23 cellular contexts compared by ENCODE assay signal in genomic region chr10:96924861-96925260, GRCh38.
DNase-seq lines count a peak whose midpoint lies in the region; ATAC-seq, FAIRE-seq and TF ChIP-seq lines count a peak whose summit lies in the region.
"Had no signal": no experiment of that assay in that cellular context is flagged by ENCODE, and none has a peak within 500 bp of the region (broad histone marks: within the 10 kb centered on the region; RNA-seq: fewer than 3 reads in every experiment).

No MANE protein-coding gene starts in this region.

- FAIRE-seq in A204.1 (lab: Jason Lieb, UNC) (peak; percentile 37), A549 (lab: Jason Lieb, UNC) (no peak), endometrium (lab: Jason Lieb, UNC) (peak; percentile 29)
- FAIRE-seq: GM12878, GM19239 had no signal

- H3K4me3 ChIP-seq in A549: no peak overlapping the region
- H3K4me3 ChIP-seq in HEK293 (ENCODE audit: low read depth, low read length): no peak overlapping the region
- H3K4me3 ChIP-seq: BLaER1 treated with 17β-estradiol and CSF1 and Interleukin-3, amounts not matched to agents 10 nM and 100 nM; GM12878 had no signal

- H3K36me3 ChIP-seq in HEK293 (ENCODE audit: control insufficient read depth in 2 of 2, insufficient read depth in 1 of 2, low read length in 2 of 2): no peaks in the 10 kb centered on the region
- H3K36me3 ChIP-seq: BE2C had no signal

- H3K27ac ChIP-seq in A549: no peak overlapping the region
- no peak overlapping the region for H3K27ac ChIP-seq in HEK293 (ENCODE audit: extremely low read depth, low read depth, low read length)
- H3K27ac ChIP-seq: BLaER1 treated with 17β-estradiol and CSF1 and Interleukin-3, amounts not matched to agents 10 nM and 100 nM had no signal

- CTCF ChIA-PET in A549 (lab: Yijun Ruan, JAX) (no interaction called here), HEK293 (lab: Yijun Ruan, JAX) (interaction anchor here (0.6 kb wide), 1 partner anchor 121 kb away, joined by 4 read pairs; no protein-coding TSS in a partner anchor)

- H3K9me3 ChIP-seq in A549 (no peaks in the 10 kb centered on the region), HEK293 (ENCODE audit: control insufficient read depth, insufficient read depth, low read depth, low read length) (no peaks in the 10 kb centered on the region)
- H3K9me3 ChIP-seq: BE2C had no signal

- in situ Hi-C loops in G401 (cut with HindIII; ENCODE audit: low sequenced_read_pairs): no loop called here

- no peak for TF ChIP-seq RAD21 in A549 (conservative IDR thresholded peaks at IDR 0.05 in 1 of 2, IDR thresholded peaks at IDR 0.05 in 1 of 2)

- no peak for TF ChIP-seq POLR2A in A549 (IDR thresholded peaks at IDR 0.05; ENCODE audit: low read length)

- H3K4me2 ChIP-seq in A549: no peak overlapping the region
- H3K4me2 ChIP-seq: BLaER1 treated with 17β-estradiol and CSF1 and Interleukin-3, amounts not matched to agents 10 nM and 100 nM had no signal

- TF ChIP-seq CTCF in A549 (IDR thresholded peaks at IDR 0.05): no peak
- no peak for TF ChIP-seq CTCF in HEK293 (tag by site-specific recombination; IDR thresholded peaks at IDR 0.05)

- TF ChIP-seq EP300 in A549 (IDR thresholded peaks at IDR 0.05): no peak

- H3K4me1 ChIP-seq in A549: no peaks in the 10 kb centered on the region
- H3K4me1 ChIP-seq in HEK293 (ENCODE audit: control insufficient read depth, insufficient read depth, low read length): peaks cover 9% of the 10 kb centered on the region
- H3K4me1 ChIP-seq: BE2C had no signal

- POLR2A ChIA-PET in A549 (lab: Yijun Ruan, JAX): no interaction called here
- POLR2A ChIA-PET in HEK293 (lab: Yijun Ruan, JAX): no interaction called here

- 94% methylated on average over 6 of the region's 6 CpGs for WGBS in A549 (ENCODE audit: missing lambda C conversion rate)

- DNase-seq in A549 (ENCODE audit: low read depth in 1 of 2, low spot score in 1 of 2) (no peak), G401 (ENCODE audit: low spot score) (no peak)
- no peak for DNase-seq in activated CD4-positive, CD25-positive, alpha-beta regulatory T cell (lab: John Stamatoyannopoulos, UW)
- DNase-seq in stimulated activated naive CD4-positive, alpha-beta T cell (lab: John Stamatoyannopoulos, UW): no peak
- DNase-seq: ACHN; AML-193; BE2C; Calu3; CD4-positive, alpha-beta T cell; CD8-positive, alpha-beta memory T cell; DMS53; DMS79 treated with DMSO at 0.1 percent for 48 hours; GDM1; H9; HFFc6 had no signal

- ATAC-seq in A549: no peak
- no peak for ATAC-seq in HG03280 (IDR thresholded peaks at IDR 0.05; ENCODE audit: unreplicated experiment)
- ATAC-seq: GM12878, HCT116 had no signal

TF ChIP-seq in A549, 52 proteins besides CTCF, POLR2A, EP300 and RAD21:
- TF ChIP-seq REST (IDR thresholded peaks at IDR 0.05) (no peak), ZC3H11A (IDR thresholded peaks at IDR 0.05) (peak; percentile 45)

TF ChIP-seq in HEK293, 187 proteins besides CTCF, POLR2A, EP300 and RAD21 (continues in another document):
- TF ChIP-seq ZNF274 (IDR thresholded peaks at IDR 0.05; ENCODE audit: low read length): no peak
- no peak for TF ChIP-seq ZNF274 (tag by site-specific recombination; IDR thresholded peaks at IDR 0.05; ENCODE audit: borderline replicate concordance)
- no peak for TF ChIP-seq SCRT2 (tag by site-specific recombination; IDR thresholded peaks at IDR 0.05)
- TF ChIP-seq ZNF596 (tag by site-specific recombination; IDR thresholded peaks at IDR 0.05): no peak
- peak; percentile 30; the same call in 1 of the 2 replicates for TF ChIP-seq ZNF555 (tag by site-specific recombination; conservative IDR thresholded peaks at IDR 0.05)
- TF ChIP-seq ZXDB (tag by site-specific recombination; IDR thresholded peaks at IDR 0.05): peak; percentile 56; the same call in 1 of the 2 replicates
- TF ChIP-seq ZNF610 (tag by site-specific recombination; IDR thresholded peaks at IDR 0.05; ENCODE audit: borderline replicate concordance): no peak
- TF ChIP-seq FEZF1 (tag by site-specific recombination; IDR thresholded peaks at IDR 0.05): no peak
- TF ChIP-seq ZBTB11 (tag by site-specific recombination; conservative IDR thresholded peaks at IDR 0.05; ENCODE audit: low read depth): 0 out of 2 replicates have a peak, but pooled peaks have one; percentile 37
- no peak for TF ChIP-seq ZNF221 (tag by site-specific recombination; IDR thresholded peaks at IDR 0.05; ENCODE audit: borderline replicate concordance)
- TF ChIP-seq ZNF426 (tag by site-specific recombination; IDR thresholded peaks at IDR 0.05): peak; percentile 47
- no peak for TF ChIP-seq PATZ1 (tag by site-specific recombination; IDR thresholded peaks at IDR 0.05)
- no peak for TF ChIP-seq ZNF114 (tag by site-specific recombination; IDR thresholded peaks at IDR 0.05)
- TF ChIP-seq ZNF366 (tag by site-specific recombination; conservative IDR thresholded peaks at IDR 0.05): no peak
- TF ChIP-seq KLF9 (tag by site-specific recombination; IDR thresholded peaks at IDR 0.05; ENCODE audit: low read depth): no peak
- TF ChIP-seq ZNF394 (tag by site-specific recombination; IDR thresholded peaks at IDR 0.05; ENCODE audit: borderline replicate concordance): peak; percentile 72; the same call in 1 of the 2 replicates
- no peak for TF ChIP-seq ZNF354C (tag by site-specific recombination; IDR thresholded peaks at IDR 0.05; ENCODE audit: borderline replicate concordance, low read depth)
- no peak for TF ChIP-seq ZNF335 (tag by site-specific recombination; conservative IDR thresholded peaks at IDR 0.05)
- no peak for TF ChIP-seq AEBP2 (tag by site-specific recombination; IDR thresholded peaks at IDR 0.05; ENCODE audit: borderline replicate concordance)
- 0 out of 2 replicates have a peak, but pooled peaks have one; percentile 12 for TF ChIP-seq ZNF654 (tag by site-specific recombination; IDR thresholded peaks at IDR 0.05; ENCODE audit: low read depth)
